Comparison of ENCODE assay signal across 20 cellular contexts in genomic region chr12:120432772-120433525, GRCh38. TPM values are rescaled to one million over a fixed set of nuclear protein-coding genes. Genes with fewer than 3 reads are reported as not detected.
DNase-seq lines count a peak whose midpoint lies in the region; ATAC-seq, FAIRE-seq and TF ChIP-seq lines count a peak whose summit lies in the region.
"Had no signal": no experiment of that assay in that cellular context is flagged by ENCODE, and none has a peak within 500 bp of the region (broad histone marks: within the 10 kb centered on the region; RNA-seq: fewer than 3 reads in every experiment).

No MANE protein-coding gene starts in this region.

- peaks cover 0 to 12% (median 11%) of the 10 kb centered on the region in 7 donors for H3K4me1 Mint-ChIP-seq in naive thymus-derived CD4-positive, alpha-beta T cell
- H3K4me1 Mint-ChIP-seq in T-cell, result peaks cover 9 to 14% (median 10%) of the 10 kb centered on the region in 3 donors

- intact Hi-C loops in K562 (cut with micrococcal nuclease) (loop anchor here (10.0 kb wide), 1 partner anchor 212 kb away; the partner anchor contains the start of gene CABP1), dorsolateral prefrontal cortex (cut with DNase I) (loop anchor here (5.0 to 10.0 kb wide), 3 partner anchors 76 to 582 kb away; partner anchors contain the start of genes C12orf43 (in 1 of the 2) and PLA2G1B (in 1 of the 2))
- intact Hi-C loops in naive thymus-derived CD4-positive, alpha-beta T cell (cut with micrococcal nuclease), result loop anchor here in 1 of 2 donors (10.0 kb wide), 1 partner anchor 542 kb away; the partner anchor contains the start of gene HNF1A

- peaks cover 0 to 5% (median 0%) of the 10 kb centered on the region in 11 donors for H3K9me3 Mint-ChIP-seq in naive thymus-derived CD4-positive, alpha-beta T cell
- no peaks in the 10 kb centered on the region for H3K9me3 Mint-ChIP-seq in T-cell
- H3K9me3 Mint-ChIP-seq: CD4-positive, alpha-beta T cell; HFFc6 had no signal

- CTCF ChIA-PET in A549 (lab: Yijun Ruan, JAX) (interaction anchor here (0.7 to 6.4 kb wide), 6 partner anchors 12 to 325 kb away, joined by 3 to 75 read pairs (median 4); no protein-coding TSS in a partner anchor), K562 (lab: Yijun Ruan, JAX; ENCODE audit: low intra/inter-chr PET ratio) (no interaction called here), T-cell (lab: Charles Lee) (no interaction called here)
- CTCF ChIA-PET in naive thymus-derived CD4-positive, alpha-beta T cell (lab: Charles Lee), result interaction anchor here (0.6 to 1.0 kb wide), 4 partner anchors 14 to 385 kb away, joined by 3 to 6 read pairs (median 5); no protein-coding TSS in a partner anchor

- H3K4me3 ChIP-seq in A549 (no peak overlapping the region), DOHH2 (ENCODE audit: low read length) (no peak overlapping the region), OCI-LY3 (ENCODE audit: low read length) (no peak overlapping the region), K562 (no peak overlapping the region), dorsolateral prefrontal cortex (no peak overlapping the region)
- H3K4me3 ChIP-seq in naive thymus-derived CD4-positive, alpha-beta T cell (ENCODE audit: low read length), result no peak overlapping the region

- in situ Hi-C loops in K562 (cut with MboI), result loop anchor here (5.0 to 10.0 kb wide), 2 partner anchors 81 to 108 kb away; partner anchors contain the start of gene PLA2G1B

- H3F3A ChIP-seq in DOHH2 (ENCODE audit: control insufficient read depth, insufficient read depth), result no peaks in the 10 kb centered on the region

- DNase-seq in A549 (ENCODE audit: low read depth in 1 of 2, low spot score in 1 of 2), result no peak
- peak in 1 of 4 experiments; percentile 9 for DNase-seq in K562 (ENCODE audit: extremely low read depth in 1 of 4, low spot score in 3 of 4)
- no peak for DNase-seq in GF-D8 (lab: John Stamatoyannopoulos, UW)
- DNase-seq in dorsolateral prefrontal cortex, result no peak
- no peak for DNase-seq in naive thymus-derived CD4-positive, alpha-beta T cell
- DNase-seq in T-cell, result no peak
- DNase-seq: AML-193; CD4-positive, alpha-beta T cell; DMS53; DND-41; GOT3; H7; HFFc6 had no signal

- H3K27me3 ChIP-seq in DOHH2 (ENCODE audit: control insufficient read depth, low read length) (0 out of 2 replicates have a peak, but pooled peaks cover 3% of the 10 kb centered on the region), OCI-LY3 (ENCODE audit: low read depth, low read length) (0 out of 2 replicates have a peak, but pooled peaks cover 4% of the 10 kb centered on the region), K562 (ENCODE audit: control insufficient read depth in 2 of 2, insufficient read depth in 2 of 2, low read length in 2 of 2) (peaks cover under 1 to 3% of the 10 kb centered on the region in 2 experiments; a peak in 1 of 5 replicates), dorsolateral prefrontal cortex (peaks cover 0 to 3% (median 0%) of the 10 kb centered on the region in 45 donors)
- H3K27me3 ChIP-seq in naive thymus-derived CD4-positive, alpha-beta T cell (ENCODE audit: control insufficient read depth in 2 of 2, insufficient read depth in 2 of 2, low read length in 2 of 2), result no peaks in the 10 kb centered on the region

- TF ChIP-seq CTCF in A549 (IDR thresholded peaks at IDR 0.05), result no peak
- no peak for TF ChIP-seq CTCF in DOHH2 (IDR thresholded peaks at IDR 0.05; ENCODE audit: low read depth, low read length, poor library complexity, severe bottlenecking)
- no peak for TF ChIP-seq CTCF in OCI-LY3 (IDR thresholded peaks at IDR 0.05; ENCODE audit: low read depth, low read length)
- no peak for TF ChIP-seq CTCF in K562 (IDR thresholded peaks at IDR 0.05 in 2 of 3, conservative IDR thresholded peaks at IDR 0.05 in 1 of 3; ENCODE audit: insufficient read depth in 2 of 3, low read depth in 1 of 3, low read length in 3 of 3)
- no peak for TF ChIP-seq CTCF in dorsolateral prefrontal cortex (IDR thresholded peaks at IDR 0.05 in 54 of 56, conservative IDR thresholded peaks at IDR 0.05 in 2 of 56; ENCODE audit: low read depth in 1 of 56, partially characterized antibody in 56 of 56)

- POLR2A ChIA-PET in A549 (lab: Yijun Ruan, JAX) (no interaction called here), K562 (lab: Yijun Ruan, JAX) (interaction anchor here (1.3 kb wide), 1 partner anchor 13 kb away, joined by 4 read pairs; the partner anchor contains the start of genes GATC and TRIAP1), T-cell (lab: Charles Lee) (no interaction called here)
- POLR2A ChIA-PET in naive thymus-derived CD4-positive, alpha-beta T cell (lab: Charles Lee), result interaction anchor here (0.7 to 1.0 kb wide), 2 partner anchors 13 to 56 kb away, joined by 3 to 4 read pairs; partner anchors contain the start of genes GATC and TRIAP1

- no peak for ATAC-seq in A549
- ATAC-seq in K562, result no peak
- no peak for ATAC-seq in naive thymus-derived CD4-positive, alpha-beta T cell
- ATAC-seq in T-cell (replicated peaks in 1 of 4), result no peak
- ATAC-seq: HCT116 had no signal

- no peak overlapping the region for H3K4me2 ChIP-seq in A549
- H3K4me2 ChIP-seq in DOHH2 (ENCODE audit: low read length), result peak overlapping the region; percentile 24; the same call in 1 of the 2 replicates
- H3K4me2 ChIP-seq in OCI-LY3 (ENCODE audit: low read length), result no peak overlapping the region
- no peak overlapping the region for H3K4me2 ChIP-seq in K562 (ENCODE audit: insufficient read depth, low read length)
- H3K4me2 ChIP-seq: KMS-11 had no signal

- TF ChIP-seq POLR2A in A549 (IDR thresholded peaks at IDR 0.05; ENCODE audit: low read length) (no peak), K562 (conservative IDR thresholded peaks at IDR 0.05) (no peak)

- H3K36me3 Mint-ChIP-seq in naive thymus-derived CD4-positive, alpha-beta T cell, result peaks cover 0 to 3% (median 0%) of the 10 kb centered on the region in 5 donors
- H3K36me3 Mint-ChIP-seq in T-cell, result no peaks in the 10 kb centered on the region

- H3K27ac Mint-ChIP-seq in naive thymus-derived CD4-positive, alpha-beta T cell, result no peak overlapping the region
- peak overlapping the region in 1 of 2 donors; percentile 28 for H3K27ac Mint-ChIP-seq in T-cell
- H3K27ac Mint-ChIP-seq: CD4-positive, alpha-beta T cell; HFFc6 had no signal

- WGBS in A549 (ENCODE audit: missing lambda C conversion rate), result 39% methylated on average over 10 of the region's 10 CpGs
- 8% methylated on average over 9 of the region's 10 CpGs for WGBS in K562 (ENCODE audit: insufficient coverage, low coverage, missing lambda C conversion rate)

- peaks cover 3% of the 10 kb centered on the region; the same call in 1 of the 2 replicates for H3K36me3 ChIP-seq in DOHH2 (ENCODE audit: control insufficient read depth, low read length)
- H3K36me3 ChIP-seq in OCI-LY3 (replicated peaks; ENCODE audit: low read depth, low read length), result no peaks in the 10 kb centered on the region
- no peaks in the 10 kb centered on the region for H3K36me3 ChIP-seq in K562 (ENCODE audit: control insufficient read depth, insufficient read depth, low read length)
- no peaks in the 10 kb centered on the region for H3K36me3 ChIP-seq in naive thymus-derived CD4-positive, alpha-beta T cell (ENCODE audit: control insufficient read depth in 2 of 3, insufficient read depth in 3 of 3, low read length in 3 of 3)

- H4K20me1 ChIP-seq in DOHH2 (ENCODE audit: control insufficient read depth, insufficient read depth, low read depth, low read length), result no peaks in the 10 kb centered on the region
- H4K20me1 ChIP-seq in OCI-LY3 (ENCODE audit: insufficient read depth, low read length), result no peaks in the 10 kb centered on the region
- no peaks in the 10 kb centered on the region for H4K20me1 ChIP-seq in K562 (replicated peaks; ENCODE audit: control insufficient read depth, insufficient read depth, low read length)

- H3K9ac ChIP-seq in OCI-LY3 (ENCODE audit: low read length) (no peak overlapping the region), K562 (ENCODE audit: insufficient read depth in 1 of 2, low read depth in 2 of 2, low read length in 2 of 2) (peak overlapping the region in 1 of 2 experiments; percentile 7; a peak in 1 of 4 replicates)
- H3K9ac ChIP-seq: KMS-11 had no signal

- FAIRE-seq in A549 (lab: Jason Lieb, UNC), result no peak
- FAIRE-seq in K562 (lab: Jason Lieb, UNC), result no peak
- FAIRE-seq: A204.1, G401.6 had no signal

- H3K27ac ChIP-seq in A549 (no peak overlapping the region), DOHH2 (ENCODE audit: low read depth, low read length) (no peak overlapping the region), OCI-LY3 (ENCODE audit: low read length) (no peak overlapping the region), K562 (ENCODE audit: extremely low read depth, low read depth, low read length) (no peak overlapping the region), dorsolateral prefrontal cortex (no peak overlapping the region)
- no peak overlapping the region for H3K27ac ChIP-seq in naive thymus-derived CD4-positive, alpha-beta T cell (ENCODE audit: low read depth, low read length)
- H3K27ac ChIP-seq: C4-2B, KMS-11 had no signal

- TF ChIP-seq RAD21 in A549 (conservative IDR thresholded peaks at IDR 0.05 in 1 of 2, IDR thresholded peaks at IDR 0.05 in 1 of 2) (no peak), K562 (CRISPR knock-in tag; conservative IDR thresholded peaks at IDR 0.05 in 1 of 2, IDR thresholded peaks at IDR 0.05 in 1 of 2) (no peak)

- no peaks in the 10 kb centered on the region for H3K9me2 ChIP-seq in DOHH2 (replicated peaks; ENCODE audit: control insufficient read depth, low read length)

- H2AFZ ChIP-seq in OCI-LY3 (ENCODE audit: low read depth, low read length) (peak overlapping the region; percentile 98), K562 (ENCODE audit: low read depth, low read length) (no peak overlapping the region)

- peaks cover 0 to 12% (median 4%) of the 10 kb centered on the region in 5 donors for H3K27me3 Mint-ChIP-seq in naive thymus-derived CD4-positive, alpha-beta T cell
- H3K27me3 Mint-ChIP-seq in T-cell, result peaks cover 0 to 8% of the 10 kb centered on the region in 2 donors

- BruUV-seq in K562 (replicated peaks; lab: Mats Ljungman, UMichigan), result no TSS peak

- H3K9me1 ChIP-seq in K562 (ENCODE audit: control insufficient read depth, insufficient read depth, low read length), result no peaks in the 10 kb centered on the region

- H3K79me2 ChIP-seq in DOHH2 (ENCODE audit: control insufficient read depth, low read length), result peaks cover 10% of the 10 kb centered on the region
- H3K79me2 ChIP-seq in OCI-LY3 (ENCODE audit: low read length), result peaks cover 4% of the 10 kb centered on the region; the same call in 1 of the 2 replicates
- peaks cover 7% of the 10 kb centered on the region; the same call in 2 of the 3 replicates for H3K79me2 ChIP-seq in K562 (ENCODE audit: control insufficient read depth, insufficient read depth, low read length)

- H3K9me3 ChIP-seq in A549 (no peaks in the 10 kb centered on the region), DOHH2 (ENCODE audit: control insufficient read depth, insufficient read depth, low read length) (no peaks in the 10 kb centered on the region), OCI-LY3 (ENCODE audit: insufficient read depth, low read length) (no peaks in the 10 kb centered on the region), K562 (replicated peaks; ENCODE audit: control insufficient read depth, insufficient read depth, low read depth, low read length) (no peaks in the 10 kb centered on the region; the same call in 1 of the 2 replicates)
- no peaks in the 10 kb centered on the region for H3K9me3 ChIP-seq in naive thymus-derived CD4-positive, alpha-beta T cell (ENCODE audit: control insufficient read depth in 2 of 3, low read length in 3 of 3)

- H3K4me3 Mint-ChIP-seq in naive thymus-derived CD4-positive, alpha-beta T cell, result no peak overlapping the region
- H3K4me3 Mint-ChIP-seq in T-cell, result no peak overlapping the region
- H3K4me3 Mint-ChIP-seq: CD4-positive, alpha-beta T cell; HFFc6 had no signal

- H3K4me1 ChIP-seq in A549 (no peaks in the 10 kb centered on the region), DOHH2 (ENCODE audit: control insufficient read depth, low read length) (peaks cover 4% of the 10 kb centered on the region), OCI-LY3 (ENCODE audit: low read length) (peaks cover 8% of the 10 kb centered on the region; the same call in 1 of the 2 replicates), K562 (replicated peaks in 1 of 2; ENCODE audit: control insufficient read depth in 2 of 2, insufficient read depth in 2 of 2, low read length in 2 of 2) (peaks cover 0 to 5% of the 10 kb centered on the region in 2 experiments; a peak in 3 of 5 replicates)
- H3K4me1 ChIP-seq in naive thymus-derived CD4-positive, alpha-beta T cell (ENCODE audit: control insufficient read depth in 2 of 2, insufficient read depth in 2 of 2, low read length in 2 of 2), result peaks cover 0 to 4% of the 10 kb centered on the region in 2 donors

- TF ChIP-seq EP300 in A549 (IDR thresholded peaks at IDR 0.05), result no peak
- no peak for TF ChIP-seq EP300 in K562 (IDR thresholded peaks at IDR 0.05; ENCODE audit: low read length)

RNA-seq across cellular contexts. Expression of gene COX6A1, which starts 5.0 kb away (rescaled TPM):
- 948 and 1,287 TPM in 2 replicates for polyA plus RNA-seq in A549 (2011; rRNA removed)
- 2,005 and 2,029 TPM in 2 replicates for polyA plus RNA-seq in A549 (2012; cell fraction: cytosol; rRNA removed)
- polyA plus RNA-seq in A549 (2012; cell fraction: nucleus; rRNA removed), result 3,876 and 3,914 TPM in 2 replicates
- polyA plus RNA-seq in A549 (2017; fragmentation: RNase III; extraction: RNeasy Plus Mini Kit Qiagen cat#74134 plus additional on column Dnase treatment), result 709 to 768 TPM (median 759 TPM) in 3 replicates
- 209 and 257 TPM in 2 replicates for polyA minus RNA-seq in A549 (2011; rRNA and poly(A)+ RNA removed)
- 82.0 and 133 TPM in 2 replicates for total RNA-seq in K562 (2011; cell fraction: chromatin; rRNA removed; ENCODE audit: low replicate concordance)
- 297 and 320 TPM in 2 replicates for total RNA-seq in K562 (2011; cell fraction: nucleolus; rRNA removed)
- 251 and 255 TPM in 2 replicates for total RNA-seq in K562 (2011; cell fraction: nucleoplasm; rRNA removed)
- total RNA-seq in K562 (2014; rRNA removed), result 931 and 1,004 TPM in 2 replicates
- total RNA-seq in K562 (2014; rRNA removed; fragmentation: Illumina TruSeq; extraction: Trizol), result 412 and 414 TPM in 2 replicates
- total RNA-seq in K562 (2015; rRNA removed; fragmentation: Illumina TruSeq; extraction: Trizol), result 602 and 624 TPM in 2 replicates
- total RNA-seq in K562 (2021), result 597 and 695 TPM in 2 replicates
- polyA plus RNA-seq in K562 (2011; rRNA removed), result 767 and 895 TPM in 2 replicates
- polyA plus RNA-seq in K562 (2011; cell fraction: cytosol; rRNA removed), result 2,103 and 2,986 TPM in 2 replicates
- polyA plus RNA-seq in K562 (2011; cell fraction: nucleus; rRNA removed), result 1,412 and 1,636 TPM in 2 replicates
- 684 and 920 TPM in 2 replicates for polyA plus RNA-seq in K562 (2012)
- 978 and 1,143 TPM in 2 replicates for polyA plus RNA-seq in K562 (2014; fragmentation: Illumina TruSeq; extraction: Trizol)
- 1,000 to 10,000 TPM; 3,092 to 4,142 TPM for polyA plus RNA-seq in K562 (2014; fragmentation: Nextera tagmentation; extraction: Ambion mirVana)
- polyA plus RNA-seq in K562 (2014; rRNA removed), result 1,391 and 1,423 TPM in 2 replicates
- polyA minus RNA-seq in K562 (2011; rRNA and poly(A)+ RNA removed), result 235 and 279 TPM in 2 replicates
- polyA minus RNA-seq in K562 (2011; cell fraction: cytosol; rRNA and poly(A)+ RNA removed), result 175 and 210 TPM in 2 replicates
- polyA minus RNA-seq in K562 (2011; cell fraction: nucleus; rRNA and poly(A)+ RNA removed), result 147 and 169 TPM in 2 replicates
- total RNA-seq in dorsolateral prefrontal cortex, result 100 to 1,000 TPM; 341 to 794 (median 594) TPM
- total RNA-seq in naive thymus-derived CD4-positive, alpha-beta T cell, result 100 to 1,000 TPM; 118 to 270 (median 130) TPM
- 100 to 1,000 TPM; 648 to 782 TPM for polyA plus RNA-seq in naive thymus-derived CD4-positive, alpha-beta T cell
- total RNA-seq in T-cell, result 100 to 1,000 TPM; 128 to 171 (median 163) TPM

RNA-seq across cellular contexts. Expression of gene TRIAP1, which starts 13.2 kb away (rescaled TPM):
- polyA plus RNA-seq in A549 (2011; rRNA removed), result 97.9 and 114 TPM in 2 replicates
- polyA plus RNA-seq in A549 (2012; cell fraction: cytosol; rRNA removed), result 24.2 and 27.2 TPM in 2 replicates
- polyA plus RNA-seq in A549 (2012; cell fraction: nucleus; rRNA removed), result 6.6 and 9.9 TPM in 2 replicates
- polyA plus RNA-seq in A549 (2017; fragmentation: RNase III; extraction: RNeasy Plus Mini Kit Qiagen cat#74134 plus additional on column Dnase treatment), result 70.9 to 81.9 TPM (median 72.3 TPM) in 3 replicates
- polyA minus RNA-seq in A549 (2011; rRNA and poly(A)+ RNA removed), result 11.1 and 12.6 TPM in 2 replicates
- total RNA-seq in K562 (2011; cell fraction: chromatin; rRNA removed; ENCODE audit: low replicate concordance), result 11.4 and 14.2 TPM in 2 replicates
- total RNA-seq in K562 (2011; cell fraction: nucleolus; rRNA removed), result 14.3 and 14.8 TPM in 2 replicates
- 17.2 and 23.1 TPM in 2 replicates for total RNA-seq in K562 (2011; cell fraction: nucleoplasm; rRNA removed)
- total RNA-seq in K562 (2014; rRNA removed), result 37.3 and 38.8 TPM in 2 replicates
- total RNA-seq in K562 (2014; rRNA removed; fragmentation: Illumina TruSeq; extraction: Trizol), result 78.4 and 80.9 TPM in 2 replicates
- total RNA-seq in K562 (2015; rRNA removed; fragmentation: Illumina TruSeq; extraction: Trizol), result 56.3 and 65.4 TPM in 2 replicates
- 53.2 and 55.3 TPM in 2 replicates for total RNA-seq in K562 (2021)
- polyA plus RNA-seq in K562 (2011; rRNA removed), result 53.5 and 85.7 TPM in 2 replicates
- polyA plus RNA-seq in K562 (2011; cell fraction: cytosol; rRNA removed), result 12.9 and 27.2 TPM in 2 replicates
- 10.3 and 16.9 TPM in 2 replicates for polyA plus RNA-seq in K562 (2011; cell fraction: nucleus; rRNA removed)
- 28.3 and 77.9 TPM in 2 replicates for polyA plus RNA-seq in K562 (2012)
- polyA plus RNA-seq in K562 (2014; fragmentation: Illumina TruSeq; extraction: Trizol), result 59.8 and 64.9 TPM in 2 replicates
- polyA plus RNA-seq in K562 (2014; fragmentation: Nextera tagmentation; extraction: Ambion mirVana), result 100 to 1,000 TPM; 354 TPM
- 60.6 and 73.3 TPM in 2 replicates for polyA plus RNA-seq in K562 (2014; rRNA removed)
- 27.3 and 27.5 TPM in 2 replicates for polyA minus RNA-seq in K562 (2011; rRNA and poly(A)+ RNA removed)
- 16.0 and 19.2 TPM in 2 replicates for polyA minus RNA-seq in K562 (2011; cell fraction: cytosol; rRNA and poly(A)+ RNA removed)
- 5.7 and 13.3 TPM in 2 replicates for polyA minus RNA-seq in K562 (2011; cell fraction: nucleus; rRNA and poly(A)+ RNA removed)
- total RNA-seq in dorsolateral prefrontal cortex, result 10 to 100 TPM in 80 of 120 experiments, 1 to 10 TPM in 40; 5.4 to 16.5 (median 11.1) TPM
- 10 to 100 TPM; 15.9 to 38.0 (median 19.6) TPM for total RNA-seq in naive thymus-derived CD4-positive, alpha-beta T cell
- 10 to 100 TPM; 47.9 to 55.1 TPM for polyA plus RNA-seq in naive thymus-derived CD4-positive, alpha-beta T cell
- total RNA-seq in T-cell, result 10 to 100 TPM; 15.9 to 24.0 (median 21.5) TPM

RNA-seq across cellular contexts. Expression of gene GATC, which starts 13.3 kb away (rescaled TPM):
- polyA plus RNA-seq in A549 (2011; rRNA removed), result 39.9 and 40.6 TPM in 2 replicates
- polyA plus RNA-seq in A549 (2012; cell fraction: cytosol; rRNA removed), result 12.8 and 14.0 TPM in 2 replicates
- 8.3 and 10.1 TPM in 2 replicates for polyA plus RNA-seq in A549 (2012; cell fraction: nucleus; rRNA removed)
- polyA plus RNA-seq in A549 (2017; fragmentation: RNase III; extraction: RNeasy Plus Mini Kit Qiagen cat#74134 plus additional on column Dnase treatment), result 19.7 to 22.5 TPM (median 20.6 TPM) in 3 replicates
- 12.8 and 15.3 TPM in 2 replicates for polyA minus RNA-seq in A549 (2011; rRNA and poly(A)+ RNA removed)
- total RNA-seq in K562 (2011; cell fraction: chromatin; rRNA removed; ENCODE audit: low replicate concordance), result 17.9 and 20.6 TPM in 2 replicates
- total RNA-seq in K562 (2011; cell fraction: nucleolus; rRNA removed), result 14.3 and 15.7 TPM in 2 replicates
- 22.1 and 34.4 TPM in 2 replicates for total RNA-seq in K562 (2011; cell fraction: nucleoplasm; rRNA removed)
- total RNA-seq in K562 (2014; rRNA removed), result 22.2 and 29.0 TPM in 2 replicates
- 28.2 and 29.5 TPM in 2 replicates for total RNA-seq in K562 (2014; rRNA removed; fragmentation: Illumina TruSeq; extraction: Trizol)
- total RNA-seq in K562 (2015; rRNA removed; fragmentation: Illumina TruSeq; extraction: Trizol), result 27.1 and 29.0 TPM in 2 replicates
- 52.6 and 53.6 TPM in 2 replicates for total RNA-seq in K562 (2021)
- polyA plus RNA-seq in K562 (2011; rRNA removed), result 30.1 and 38.9 TPM in 2 replicates
- 18.8 and 22.9 TPM in 2 replicates for polyA plus RNA-seq in K562 (2011; cell fraction: cytosol; rRNA removed)
- polyA plus RNA-seq in K562 (2011; cell fraction: nucleus; rRNA removed), result 21.7 and 29.0 TPM in 2 replicates
- polyA plus RNA-seq in K562 (2012), result 18.9 and 20.0 TPM in 2 replicates
- polyA plus RNA-seq in K562 (2014; fragmentation: Illumina TruSeq; extraction: Trizol), result 29.7 and 38.9 TPM in 2 replicates
- polyA plus RNA-seq in K562 (2014; fragmentation: Nextera tagmentation; extraction: Ambion mirVana), result 10 to 100 TPM in 1 of 2 experiments, 1 to 10 TPM in 1; 5.8 to 14.3 TPM
- polyA plus RNA-seq in K562 (2014; rRNA removed), result 24.0 and 24.2 TPM in 2 replicates
- polyA minus RNA-seq in K562 (2011; rRNA and poly(A)+ RNA removed), result 27.7 and 28.0 TPM in 2 replicates
- polyA minus RNA-seq in K562 (2011; cell fraction: cytosol; rRNA and poly(A)+ RNA removed), result 11.5 and 11.9 TPM in 2 replicates
- 7.8 and 10.0 TPM in 2 replicates for polyA minus RNA-seq in K562 (2011; cell fraction: nucleus; rRNA and poly(A)+ RNA removed)
- total RNA-seq in dorsolateral prefrontal cortex, result 10 to 100 TPM; 18.3 to 41.4 (median 28.7) TPM
- 10 to 100 TPM; 21.8 to 30.6 (median 26.9) TPM for total RNA-seq in naive thymus-derived CD4-positive, alpha-beta T cell
- polyA plus RNA-seq in naive thymus-derived CD4-positive, alpha-beta T cell, result 10 to 100 TPM; 14.4 to 19.7 TPM
- total RNA-seq in T-cell, result 10 to 100 TPM; 15.9 to 47.2 (median 30.3) TPM

RNA-seq across cellular contexts. Expression of gene SRSF9, which starts 36.6 kb away (rescaled TPM):
- polyA plus RNA-seq in A549 (2011; rRNA removed) (173 and 218 TPM in 2 replicates), A549 (2017; fragmentation: RNase III; extraction: RNeasy Plus Mini Kit Qiagen cat#74134 plus additional on column Dnase treatment) (288 to 316 TPM (median 306 TPM) in 3 replicates), K562 (2011; rRNA removed) (159 and 203 TPM in 2 replicates), K562 (2014; fragmentation: Illumina TruSeq; extraction: Trizol) (180 and 188 TPM in 2 replicates), K562 (2014; fragmentation: Nextera tagmentation; extraction: Ambion mirVana) (10 to 100 TPM; 40.3 to 50.5 TPM), K562 (2014; rRNA removed) (291 and 296 TPM in 2 replicates)
- polyA plus RNA-seq in A549 (2012; cell fraction: cytosol; rRNA removed), result 254 and 263 TPM in 2 replicates
- polyA plus RNA-seq in A549 (2012; cell fraction: nucleus; rRNA removed), result 103 and 127 TPM in 2 replicates
- polyA minus RNA-seq in A549 (2011; rRNA and poly(A)+ RNA removed), result 65.9 and 75.9 TPM in 2 replicates
- total RNA-seq in K562 (2011; cell fraction: chromatin; rRNA removed; ENCODE audit: low replicate concordance), result 133 and 204 TPM in 2 replicates
- 102 and 104 TPM in 2 replicates for total RNA-seq in K562 (2011; cell fraction: nucleolus; rRNA removed)
- total RNA-seq in K562 (2011; cell fraction: nucleoplasm; rRNA removed), result 154 and 192 TPM in 2 replicates
- total RNA-seq in K562 (2014; rRNA removed) (255 and 271 TPM in 2 replicates), K562 (2014; rRNA removed; fragmentation: Illumina TruSeq; extraction: Trizol) (230 and 244 TPM in 2 replicates), K562 (2015; rRNA removed; fragmentation: Illumina TruSeq; extraction: Trizol) (241 and 243 TPM in 2 replicates), K562 (2021) (280 and 286 TPM in 2 replicates), dorsolateral prefrontal cortex (100 to 1,000 TPM in 30 of 120 experiments, 10 to 100 TPM in 90; 76.0 to 113 (median 95.4) TPM), T-cell (100 to 1,000 TPM; 134 to 149 (median 135) TPM)
- 126 and 188 TPM in 2 replicates for polyA plus RNA-seq in K562 (2011; cell fraction: cytosol; rRNA removed)
- polyA plus RNA-seq in K562 (2011; cell fraction: nucleus; rRNA removed), result 163 and 219 TPM in 2 replicates
- polyA plus RNA-seq in K562 (2012), result 188 and 307 TPM in 2 replicates
- polyA minus RNA-seq in K562 (2011; rRNA and poly(A)+ RNA removed), result 130 and 156 TPM in 2 replicates
- 94.9 and 103 TPM in 2 replicates for polyA minus RNA-seq in K562 (2011; cell fraction: cytosol; rRNA and poly(A)+ RNA removed)
- 76.5 and 108 TPM in 2 replicates for polyA minus RNA-seq in K562 (2011; cell fraction: nucleus; rRNA and poly(A)+ RNA removed)
- 100 to 1,000 TPM; 136 to 191 (median 145) TPM for total RNA-seq in naive thymus-derived CD4-positive, alpha-beta T cell
- 100 to 1,000 TPM; 148 to 152 TPM for polyA plus RNA-seq in naive thymus-derived CD4-positive, alpha-beta T cell

Comparison
In these comparisons a context has a peak if more than half of its experiments do, and no peak if none do; other contexts are left out.
1. CTCF ChIA-PET loops: an anchor here in A549 (0.7 to 6.4 kb wide) and naive thymus-derived CD4-positive, alpha-beta T cell (0.6 to 1.0 kb wide); none called in K562 and T-cell.
2. POLR2A ChIA-PET loops: an anchor here in K562 (1.3 kb wide) and naive thymus-derived CD4-positive, alpha-beta T cell (0.7 to 1.0 kb wide); none called in A549 and T-cell.
3. Of the 35 proteins assayed by ChIP-seq in both K562 and A549: peak only in K562: none; only in A549: none; in both: ZFP36; in neither: 34.